In genomic region chr2:101754613-101755012, GRCh38 we compare ENCODE assay signal across 12 cellular contexts. TPM values are rescaled to one million over a fixed set of nuclear protein-coding genes. Genes with fewer than 3 reads are reported as not detected.
DNase-seq lines count a peak whose midpoint lies in the region; ATAC-seq and TF ChIP-seq lines count a peak whose summit lies in the region.
"Had no signal": no experiment of that assay in that cellular context is flagged by ENCODE, and none has a peak within 500 bp of the region (broad histone marks: within the 10 kb centered on the region; RNA-seq: fewer than 3 reads in every experiment).

No MANE protein-coding gene starts in this region.

- 92 to 100% (median 95%) methylated on average over 2 of the region's 2 CpGs for WGBS in adrenal gland, 4 donors
- 69 to 87% methylated on average over 2 of the region's 2 CpGs for WGBS in testis, 2 donors

- POLR2A ChIA-PET in naive thymus-derived CD8-positive, alpha-beta T cell (lab: Charles Lee): no interaction called here

- peaks cover 28% of the 10 kb centered on the region for H3K36me3 ChIP-seq in BLaER1
- no peaks in the 10 kb centered on the region for H3K36me3 ChIP-seq in breast epithelium
- no peaks in the 10 kb centered on the region for H3K36me3 ChIP-seq in adrenal gland (replicated peaks in 1 of 2)
- H3K36me3 ChIP-seq in testis (ENCODE audit: low read depth, missing control alignments): no peaks in the 10 kb centered on the region

- TF ChIP-seq CTCF in LNCaP clone FGC (IDR thresholded peaks at IDR 0.05; ENCODE audit: control insufficient read depth, extremely low read depth, insufficient read depth) (no peak), breast epithelium (IDR thresholded peaks at IDR 0.05) (no peak), adrenal gland (IDR thresholded peaks at IDR 0.05) (no peak), testis (IDR thresholded peaks at IDR 0.05) (no peak)

- peaks cover 0 to 2% (median 0%) of the 10 kb centered on the region in 9 donors for H3K9me3 Mint-ChIP-seq in naive thymus-derived CD8-positive, alpha-beta T cell
- H3K9me3 Mint-ChIP-seq: activated CD4-positive, alpha-beta T cell treated with anti-CD3 and anti-CD28 coated beads, Interleukin-2, amount 10 ng/mL, durations not matched to agents 24 days and 14 days had no signal

- H3K27me3 Mint-ChIP-seq in naive thymus-derived CD8-positive, alpha-beta T cell: no peaks in the 10 kb centered on the region
- H3K27me3 Mint-ChIP-seq: activated CD4-positive, alpha-beta T cell treated with anti-CD3 and anti-CD28 coated beads, Interleukin-2, amount 10 ng/mL, durations not matched to agents 24 days and 14 days had no signal

- H3K9ac ChIP-seq in BLaER1: no peak overlapping the region
- H3K9ac ChIP-seq: parathyroid adenoma had no signal

- no peak for TF ChIP-seq POLR2A in breast epithelium (IDR thresholded peaks at IDR 0.05)
- TF ChIP-seq POLR2A in adrenal gland (IDR thresholded peaks at IDR 0.05): no peak
- no peak for TF ChIP-seq POLR2A in testis (IDR thresholded peaks at IDR 0.05)

- peak overlapping the region in 7 of 10 donors; percentile 33 to 82 (median 56) for H3K27ac Mint-ChIP-seq in naive thymus-derived CD8-positive, alpha-beta T cell

- H3K27me3 ChIP-seq in BLaER1: no peaks in the 10 kb centered on the region
- no peaks in the 10 kb centered on the region for H3K27me3 ChIP-seq in breast epithelium
- H3K27me3 ChIP-seq in adrenal gland: no peaks in the 10 kb centered on the region
- H3K27me3 ChIP-seq in testis: no peaks in the 10 kb centered on the region

- H3K4me3 ChIP-seq in BLaER1: no peak overlapping the region
- H3K4me3 ChIP-seq in LNCaP clone FGC (ENCODE audit: low read depth, low read length): no peak overlapping the region
- H3K4me3 ChIP-seq in breast epithelium: no peak overlapping the region
- H3K4me3 ChIP-seq in adrenal gland: no peak overlapping the region
- no peak overlapping the region for H3K4me3 ChIP-seq in testis

- peaks cover 37 to 83% (median 78%) of the 10 kb centered on the region in 4 donors for H3K4me1 Mint-ChIP-seq in naive thymus-derived CD8-positive, alpha-beta T cell

- peaks cover 56% of the 10 kb centered on the region for H3K4me1 ChIP-seq in BLaER1
- H3K4me1 ChIP-seq in breast epithelium: peaks cover 0 to 2% of the 10 kb centered on the region in 2 donors
- H3K4me1 ChIP-seq in adrenal gland (replicated peaks in 1 of 2): peaks cover 0 to 28% of the 10 kb centered on the region in 2 donors
- peaks cover 34% of the 10 kb centered on the region for H3K4me1 ChIP-seq in testis

- H3K4me3 Mint-ChIP-seq in naive thymus-derived CD8-positive, alpha-beta T cell: peak overlapping the region in 2 of 10 donors; percentile 4 to 50
- H3K4me3 Mint-ChIP-seq: activated CD4-positive, alpha-beta T cell treated with anti-CD3 and anti-CD28 coated beads, Interleukin-2, amount 10 ng/mL, durations not matched to agents 24 days and 14 days had no signal

- peaks cover 0 to 8% (median 0%) of the 10 kb centered on the region in 3 donors for H3K36me3 Mint-ChIP-seq in naive thymus-derived CD8-positive, alpha-beta T cell

- ATAC-seq in naive thymus-derived CD8-positive, alpha-beta T cell: no peak
- no peak for ATAC-seq in GM21381 (IDR thresholded peaks at IDR 0.05; ENCODE audit: unreplicated experiment)
- ATAC-seq: HCT116 had no signal

- peak overlapping the region; percentile 33 for H3K4me2 ChIP-seq in BLaER1

- DNase-seq in LNCaP clone FGC (ENCODE audit: low read depth): peak; percentile 94
- no peak for DNase-seq in breast epithelium (ENCODE audit: low spot score in 2 of 2)
- DNase-seq in naive thymus-derived CD8-positive, alpha-beta T cell: no peak
- no peak for DNase-seq in adrenal gland
- no peak for DNase-seq in testis
- no peak for DNase-seq in DMS153 (lab: John Stamatoyannopoulos, UW)
- DNase-seq: activated CD4-positive, alpha-beta T cell treated with anti-CD3 and anti-CD28 coated beads, Interleukin-2, amount 10 ng/mL, durations not matched to agents 24 days and 14 days; NCI-H82 had no signal

- H3K27ac ChIP-seq in BLaER1 (no peak overlapping the region), breast epithelium (peak overlapping the region; percentile 54 to 73), adrenal gland (no peak overlapping the region), testis (no peak overlapping the region)
- H3K27ac ChIP-seq: parathyroid adenoma had no signal

- intact Hi-C loops in breast epithelium (cut with DNase I; ENCODE audit: low total_unique reads): no loop called here
- intact Hi-C loops in adrenal gland (cut with DNase I): no loop called here
- intact Hi-C loops in testis (cut with DNase I; ENCODE audit: low total_unique reads): no loop called here

- H4K20me1 ChIP-seq in BLaER1: peaks cover 89% of the 10 kb centered on the region

- H3K9me3 ChIP-seq in BLaER1 (peaks cover 19% of the 10 kb centered on the region), breast epithelium (no peaks in the 10 kb centered on the region), adrenal gland (replicated peaks in 1 of 3) (no peaks in the 10 kb centered on the region), testis (no peaks in the 10 kb centered on the region)

RNA-seq across cellular contexts. Expression of gene MAP4K4, which starts 57.1 kb away (rescaled TPM):
- total RNA-seq in breast epithelium: 10 to 100 TPM; 62.1 to 89.1 (median 74.7) TPM
- 100 to 1,000 TPM; 116 to 122 TPM for total RNA-seq in naive thymus-derived CD8-positive, alpha-beta T cell
- polyA plus RNA-seq in naive thymus-derived CD8-positive, alpha-beta T cell: 10 to 100 TPM in 2 of 3 donors, 1 to 10 TPM in 1; 9.5 to 26.6 (median 13.0) TPM
- 10 to 100 TPM; 11.6 to 29.4 (median 22.9) TPM for total RNA-seq in adrenal gland
- polyA plus RNA-seq in adrenal gland: 10 to 100 TPM in 2 of 3 donors, 1 to 10 TPM in 1; 8.7 to 17.1 (median 15.9) TPM
- 100 to 1,000 TPM; 174 to 194 TPM for total RNA-seq in testis
- polyA plus RNA-seq in testis (ENCODE audit: insufficient read depth, low read depth, low replicate concordance): 88.2 TPM

Comparison
In these comparisons a context has a peak if more than half of its experiments do, and no peak if none do; other contexts are left out.
1. H3K27ac ChIP-seq: peak in breast epithelium (2 of 2); none in BLaER1 (single experiment), adrenal gland (0 of 5) and testis (0 of 2).